ENCODE assay signal across 20 cellular contexts in genomic region chr16:2088759-2089358, GRCh38. TPM values are rescaled to one million over a fixed set of nuclear protein-coding genes. Genes with fewer than 3 reads are reported as not detected.
A peak's percentile ranks its signal among the peaks of the same experiment; 100 is the strongest.
DNase-seq lines count a peak whose midpoint lies in the region; ATAC-seq, FAIRE-seq and TF ChIP-seq lines count a peak whose summit lies in the region.
"Had no signal": no experiment of that assay in that cellular context is flagged by ENCODE, and none has a peak within 500 bp of the region (broad histone marks: within the 10 kb centered on the region; RNA-seq: fewer than 3 reads in every experiment).

No MANE protein-coding gene starts in this region.

- H3K9me3 Mint-ChIP-seq in activated CD4-positive, alpha-beta T cell treated with anti-CD3 and anti-CD28 coated beads, Interleukin-2, amount 10 ng/mL, durations not matched to agents 7 days and 5 days, result no peaks in the 10 kb centered on the region
- H3K9me3 Mint-ChIP-seq in activated CD4-positive, alpha-beta T cell treated with anti-CD3 and anti-CD28 coated beads for 36 hours (ENCODE audit: low read depth), result no peaks in the 10 kb centered on the region
- H3K9me3 Mint-ChIP-seq: endodermal cell; T-helper 2 cell treated with Interferon-gamma antibody and Interleukin-4, amounts not matched to agents 5 μg/mL and 100 μg/mL, for 36 hours had no signal

- H3K4me2 ChIP-seq in OCI-LY7 (ENCODE audit: low read length) (no peak overlapping the region), endothelial cell of umbilical vein (ENCODE audit: insufficient read depth, low read length) (no peak overlapping the region)

- CTCF ChIA-PET in activated CD4-positive, alpha-beta T cell treated with anti-CD3 and anti-CD28 coated beads, Interleukin-2, amount 10 ng/mL, durations not matched to agents 7 days and 5 days (lab: Charles Lee), result no interaction called here
- CTCF ChIA-PET in activated CD4-positive, alpha-beta T cell treated with anti-CD3 and anti-CD28 coated beads for 36 hours (lab: Charles Lee), result interaction anchor here (0.5 kb wide), 1 partner anchor 76 kb away, joined by 4 read pairs; no protein-coding TSS in a partner anchor
- CTCF ChIA-PET in OCI-LY7 (lab: Charles Lee; ENCODE audit: unreplicated experiment), result interaction anchor here (0.6 kb wide), 1 partner anchor 52 kb away, joined by 3 read pairs; no protein-coding TSS in a partner anchor
- CTCF ChIA-PET in endothelial cell of umbilical vein (lab: Charles Lee), result interaction anchor here (1.2 to 1.8 kb wide), 2 partner anchors 52 to 66 kb away, joined by 4 to 6 read pairs; no protein-coding TSS in a partner anchor

- H3K4me3 Mint-ChIP-seq in activated CD4-positive, alpha-beta T cell treated with anti-CD3 and anti-CD28 coated beads, Interleukin-2, amount 10 ng/mL, durations not matched to agents 7 days and 5 days, result no peak overlapping the region
- H3K4me3 Mint-ChIP-seq in activated CD4-positive, alpha-beta T cell treated with anti-CD3 and anti-CD28 coated beads for 36 hours, result no peak overlapping the region
- H3K4me3 Mint-ChIP-seq: endodermal cell; T-helper 2 cell treated with Interferon-gamma antibody and Interleukin-4, amounts not matched to agents 5 μg/mL and 100 μg/mL, for 36 hours had no signal

- intact Hi-C loops in activated CD4-positive, alpha-beta T cell treated with anti-CD3 and anti-CD28 coated beads for 36 hours (cut with DNase I, micrococcal nuclease), result no loop called here
- intact Hi-C loops in OCI-LY7 (cut with micrococcal nuclease; ENCODE audit: unreplicated experiment) (no loop called here), endothelial cell of umbilical vein (cut with micrococcal nuclease) (no loop called here), psoas muscle (cut with DNase I) (no loop called here), cardiac septum (cut with DNase I) (no loop called here)

- no peaks in the 10 kb centered on the region for H3K4me1 Mint-ChIP-seq in activated CD4-positive, alpha-beta T cell treated with anti-CD3 and anti-CD28 coated beads, Interleukin-2, amount 10 ng/mL, durations not matched to agents 7 days and 5 days
- H3K4me1 Mint-ChIP-seq in activated CD4-positive, alpha-beta T cell treated with anti-CD3 and anti-CD28 coated beads for 36 hours, result no peaks in the 10 kb centered on the region
- H3K4me1 Mint-ChIP-seq: endodermal cell had no signal

- H3K9me2 ChIP-seq in OCI-LY7 (ENCODE audit: insufficient read depth, low read length), result no peaks in the 10 kb centered on the region

- POLR2A ChIA-PET in activated CD4-positive, alpha-beta T cell treated with anti-CD3 and anti-CD28 coated beads, Interleukin-2, amount 10 ng/mL, durations not matched to agents 7 days and 5 days (lab: Charles Lee), result no interaction called here
- POLR2A ChIA-PET in activated CD4-positive, alpha-beta T cell treated with anti-CD3 and anti-CD28 coated beads for 36 hours (lab: Charles Lee), result no interaction called here
- POLR2A ChIA-PET in OCI-LY7 (lab: Charles Lee) (no interaction called here), endothelial cell of umbilical vein (lab: Charles Lee) (no interaction called here)

- no peak for FAIRE-seq in endothelial cell of umbilical vein (lab: Jason Lieb, UNC)

- H2AFZ ChIP-seq in OCI-LY7 (ENCODE audit: low read length) (no peak overlapping the region), endothelial cell of umbilical vein (ENCODE audit: low read depth, low read length) (no peak overlapping the region)

- no peak for ATAC-seq in activated CD4-positive, alpha-beta T cell treated with anti-CD3 and anti-CD28 coated beads for 36 hours
- ATAC-seq in psoas muscle, result no peak
- ATAC-seq in GM21390 (IDR thresholded peaks at IDR 0.05; ENCODE audit: unreplicated experiment), result no peak
- ATAC-seq: heart left ventricle, left lung had no signal

- no peaks in the 10 kb centered on the region for H3K27me3 Mint-ChIP-seq in activated CD4-positive, alpha-beta T cell treated with anti-CD3 and anti-CD28 coated beads, Interleukin-2, amount 10 ng/mL, durations not matched to agents 7 days and 5 days
- no peaks in the 10 kb centered on the region for H3K27me3 Mint-ChIP-seq in activated CD4-positive, alpha-beta T cell treated with anti-CD3 and anti-CD28 coated beads for 36 hours

- no peaks in the 10 kb centered on the region for H3K9me3 ChIP-seq in OCI-LY7 (ENCODE audit: low read length)
- H3K9me3 ChIP-seq in endothelial cell of umbilical vein (replicated peaks; ENCODE audit: control insufficient read depth, insufficient read depth, low read length), result no peaks in the 10 kb centered on the region
- H3K9me3 ChIP-seq in psoas muscle, result no peaks in the 10 kb centered on the region
- H3K9me3 ChIP-seq: heart left ventricle, left lung had no signal

- H4K20me1 ChIP-seq in OCI-LY7 (ENCODE audit: insufficient read depth, low read length) (no peaks in the 10 kb centered on the region), endothelial cell of umbilical vein (replicated peaks; ENCODE audit: control insufficient read depth, extremely low read depth, insufficient read depth, low read length) (no peaks in the 10 kb centered on the region)

- WGBS in psoas muscle, 3 donors, result 77 to 84% (median 80%) methylated on average over 20 of the region's 20 CpGs

- H3K79me2 ChIP-seq in OCI-LY7 (ENCODE audit: insufficient read depth, low read depth, low read length) (no peaks in the 10 kb centered on the region), endothelial cell of umbilical vein (ENCODE audit: control insufficient read depth, insufficient read depth, low read length) (no peaks in the 10 kb centered on the region)

- DNase-seq in activated CD4-positive, alpha-beta T cell treated with anti-CD3 and anti-CD28 coated beads, Interleukin-2, amount 10 ng/mL, durations not matched to agents 7 days and 5 days, result no peak
- no peak for DNase-seq in activated CD4-positive, alpha-beta T cell treated with anti-CD3 and anti-CD28 coated beads for 36 hours
- DNase-seq in OCI-LY7 (ENCODE audit: low spot score) (no peak), endothelial cell of umbilical vein (ENCODE audit: low read depth, low spot score) (no peak), psoas muscle (no peak), DMS53 treated with DMSO at 0.1 percent for 48 hours (lab: John Stamatoyannopoulos, UW; ENCODE audit: unreplicated experiment) (no peak), cardiac septum (ENCODE audit: low spot score) (no peak)
- DNase-seq: activated CD4-positive, alpha-beta T cell treated with anti-CD3 and anti-CD28 coated beads, Interleukin-2, amount 50 U/mL, for 48 hours; activated gamma-delta T cell; activated T-cell treated with anti-CD3 and anti-CD28 coated beads for 4 hours; endodermal cell; heart left ventricle; KG1; left lung; NCI-H1930; NCI-H524 had no signal

- peaks cover 44% of the 10 kb centered on the region; the same call in 1 of the 2 replicates for H3K36me3 ChIP-seq in OCI-LY7 (ENCODE audit: insufficient read depth, low read length)
- H3K36me3 ChIP-seq in endothelial cell of umbilical vein (ENCODE audit: control insufficient read depth in 2 of 2, extremely low read depth in 1 of 2, insufficient read depth in 2 of 2, low read length in 2 of 2), result peaks cover 0 to 32% of the 10 kb centered on the region in 2 experiments
- peaks cover 8 to 92% of the 10 kb centered on the region in 2 donors for H3K36me3 ChIP-seq in psoas muscle (ENCODE audit: insufficient read depth in 1 of 2, low read depth in 1 of 2)

- H3K9ac ChIP-seq in endothelial cell of umbilical vein (replicated peaks; ENCODE audit: extremely low read depth, insufficient read depth, low read length), result no peak overlapping the region

- H3K27ac ChIP-seq in OCI-LY7 (ENCODE audit: low read depth, low read length, poor library complexity, severe bottlenecking), result no peak overlapping the region
- H3K27ac ChIP-seq in endothelial cell of umbilical vein (ENCODE audit: insufficient read depth, low read depth, low read length), result no peak overlapping the region
- peak overlapping the region; percentile 87 for H3K27ac ChIP-seq in psoas muscle
- H3K27ac ChIP-seq: C4-2B, coronary artery, left lung had no signal

- H3K4me1 ChIP-seq in OCI-LY7 (ENCODE audit: insufficient read depth, low read length, poor library complexity, severe bottlenecking) (peaks cover 6% of the 10 kb centered on the region), endothelial cell of umbilical vein (ENCODE audit: control insufficient read depth, extremely low read depth, insufficient read depth, low read length) (peaks cover 5% of the 10 kb centered on the region), psoas muscle (peaks cover 14% of the 10 kb centered on the region)

- peak; percentile 18 for TF ChIP-seq POLR2A in endothelial cell of umbilical vein (IDR thresholded peaks at IDR 0.05; ENCODE audit: low read depth, low read length)

- dilution Hi-C loops in endothelial cell of umbilical vein (cut with MboI; ENCODE audit: extremely low pct_ligation_motif_present, low sequenced_read_pairs), result no loop called here

- peak overlapping the region; percentile 9 for H3K27ac Mint-ChIP-seq in activated CD4-positive, alpha-beta T cell treated with anti-CD3 and anti-CD28 coated beads, Interleukin-2, amount 10 ng/mL, durations not matched to agents 7 days and 5 days
- H3K27ac Mint-ChIP-seq in activated CD4-positive, alpha-beta T cell treated with anti-CD3 and anti-CD28 coated beads for 36 hours, result no peak overlapping the region
- H3K27ac Mint-ChIP-seq: T-helper 2 cell treated with Interferon-gamma antibody and Interleukin-4, amounts not matched to agents 5 μg/mL and 100 μg/mL, for 36 hours had no signal

- peaks cover 2% of the 10 kb centered on the region for H3K36me3 Mint-ChIP-seq in activated CD4-positive, alpha-beta T cell treated with anti-CD3 and anti-CD28 coated beads, Interleukin-2, amount 10 ng/mL, durations not matched to agents 7 days and 5 days (ENCODE audit: low read depth)
- H3K36me3 Mint-ChIP-seq in activated CD4-positive, alpha-beta T cell treated with anti-CD3 and anti-CD28 coated beads for 36 hours (ENCODE audit: low read depth), result peaks cover 3% of the 10 kb centered on the region

- BruUV-seq in OCI-LY7 (replicated peaks; lab: Mats Ljungman, UMichigan), result TSS peak; percentile 79
- BruUV-seq in endothelial cell of umbilical vein (replicated peaks; lab: Mats Ljungman, UMichigan), result TSS peak; percentile 17

- no peaks in the 10 kb centered on the region for H3K27me3 ChIP-seq in endothelial cell of umbilical vein (ENCODE audit: control insufficient read depth in 2 of 2, insufficient read depth in 2 of 2, low read length in 2 of 2)
- no peaks in the 10 kb centered on the region for H3K27me3 ChIP-seq in psoas muscle (ENCODE audit: insufficient read depth in 3 of 3, low read length in 2 of 3)
- H3K27me3 ChIP-seq: heart left ventricle, left lung had no signal

- TF ChIP-seq CTCF in OCI-LY7 (conservative IDR thresholded peaks at IDR 0.05; ENCODE audit: low read length) (no peak), endothelial cell of umbilical vein (IDR thresholded peaks at IDR 0.05; ENCODE audit: extremely low read depth in 1 of 2, insufficient read depth in 1 of 2, low read depth in 1 of 2, low read length in 2 of 2) (no peak), psoas muscle (IDR thresholded peaks at IDR 0.05) (no peak)

- no peaks in the 10 kb centered on the region for H3K9me1 ChIP-seq in endothelial cell of umbilical vein (replicated peaks; ENCODE audit: control insufficient read depth, extremely low read depth, insufficient read depth, low read length)

- H3K4me3 ChIP-seq in OCI-LY7 (ENCODE audit: low read depth, low read length, poor library complexity, severe bottlenecking) (no peak overlapping the region), endothelial cell of umbilical vein (replicated peaks in 1 of 3; ENCODE audit: insufficient read depth in 1 of 3, low read depth in 1 of 3, low read length in 3 of 3) (no peak overlapping the region), psoas muscle (no peak overlapping the region)
- H3K4me3 ChIP-seq: coronary artery, heart left ventricle, left lung had no signal

RNA-seq across cellular contexts. Expression of gene TSC2, which starts 41.1 kb away (rescaled TPM):
- 100 to 1,000 TPM; 112 to 115 TPM for total RNA-seq in activated CD4-positive, alpha-beta T cell treated with anti-CD3 and anti-CD28 coated beads, Interleukin-2, amount 10 ng/mL, durations not matched to agents 7 days and 5 days
- total RNA-seq in activated CD4-positive, alpha-beta T cell treated with anti-CD3 and anti-CD28 coated beads for 36 hours, result 10 to 100 TPM; 49.6 to 72.9 TPM
- total RNA-seq in OCI-LY7 (2014; rRNA removed; shearing (Covaris generic)), result 42.8 and 57.2 TPM in 2 replicates
- total RNA-seq in OCI-LY7 (2022), result 152 and 160 TPM in 2 replicates
- total RNA-seq in endothelial cell of umbilical vein, result 144 TPM in 2 replicates
- 87.9 and 116 TPM in 2 replicates for polyA plus RNA-seq in endothelial cell of umbilical vein
- polyA plus RNA-seq in endothelial cell of umbilical vein (2011; cell fraction: cytosol; rRNA removed), result 57.9 and 64.6 TPM in 2 replicates
- 290 and 403 TPM in 2 replicates for polyA plus RNA-seq in endothelial cell of umbilical vein (2011; cell fraction: nucleus; rRNA removed)
- 86.6 and 96.4 TPM in 2 replicates for polyA plus RNA-seq in endothelial cell of umbilical vein (2012)
- polyA minus RNA-seq in endothelial cell of umbilical vein, result 130 and 144 TPM in 2 replicates
- 50.8 TPM for polyA minus RNA-seq in endothelial cell of umbilical vein (2011; cell fraction: cytosol; rRNA and poly(A)+ RNA removed)
- polyA minus RNA-seq in endothelial cell of umbilical vein (2011; cell fraction: nucleus; rRNA and poly(A)+ RNA removed), result 109 and 176 TPM in 2 replicates
- 10 to 100 TPM; 60.8 to 89.9 (median 73.8) TPM for total RNA-seq in psoas muscle
- polyA plus RNA-seq in psoas muscle, result 10 to 100 TPM; 27.8 to 43.0 (median 29.7) TPM
- total RNA-seq in cardiac septum, result 73.3 TPM

RNA-seq across cellular contexts. Expression of gene NTHL1, which starts 41.2 kb away (rescaled TPM):
- total RNA-seq in activated CD4-positive, alpha-beta T cell treated with anti-CD3 and anti-CD28 coated beads, Interleukin-2, amount 10 ng/mL, durations not matched to agents 7 days and 5 days, result 10 to 100 TPM; 23.8 to 34.4 TPM
- 10 to 100 TPM; 22.6 to 26.1 TPM for total RNA-seq in activated CD4-positive, alpha-beta T cell treated with anti-CD3 and anti-CD28 coated beads for 36 hours
- total RNA-seq in OCI-LY7 (2014; rRNA removed; shearing (Covaris generic)), result 50.9 and 56.2 TPM in 2 replicates
- total RNA-seq in OCI-LY7 (2022) (44.6 and 51.5 TPM in 2 replicates), endothelial cell of umbilical vein (35.3 and 39.8 TPM in 2 replicates), psoas muscle (10 to 100 TPM in 1 of 4 donors, 1 to 10 TPM in 3; 3.1 to 11.9 (median 4.8) TPM), cardiac septum (10.4 TPM)
- polyA plus RNA-seq in endothelial cell of umbilical vein (65.8 and 77.9 TPM in 2 replicates), psoas muscle (10 to 100 TPM in 2 of 3 donors, 1 to 10 TPM in 1; 8.0 to 17.7 (median 16.8) TPM)
- polyA plus RNA-seq in endothelial cell of umbilical vein (2011; cell fraction: cytosol; rRNA removed), result 37.7 and 43.7 TPM in 2 replicates
- polyA plus RNA-seq in endothelial cell of umbilical vein (2011; cell fraction: nucleus; rRNA removed), result 25.9 and 27.0 TPM in 2 replicates
- 23.6 and 24.8 TPM in 2 replicates for polyA plus RNA-seq in endothelial cell of umbilical vein (2012)
- polyA minus RNA-seq in endothelial cell of umbilical vein, result 12.8 and 14.7 TPM in 2 replicates
- 38.5 TPM for polyA minus RNA-seq in endothelial cell of umbilical vein (2011; cell fraction: cytosol; rRNA and poly(A)+ RNA removed)
- polyA minus RNA-seq in endothelial cell of umbilical vein (2011; cell fraction: nucleus; rRNA and poly(A)+ RNA removed), result 3.6 and 5.4 TPM in 2 replicates

RNA-seq across cellular contexts. Expression of gene PKD1, which starts 46.8 kb away (rescaled TPM):
- total RNA-seq in activated CD4-positive, alpha-beta T cell treated with anti-CD3 and anti-CD28 coated beads, Interleukin-2, amount 10 ng/mL, durations not matched to agents 7 days and 5 days, result 10 to 100 TPM; 72.9 to 77.2 TPM
- total RNA-seq in activated CD4-positive, alpha-beta T cell treated with anti-CD3 and anti-CD28 coated beads for 36 hours, result 10 to 100 TPM; 64.3 to 71.2 TPM
- total RNA-seq in OCI-LY7 (2014; rRNA removed; shearing (Covaris generic)), result 76.5 and 87.4 TPM in 2 replicates
- total RNA-seq in OCI-LY7 (2022) (112 and 129 TPM in 2 replicates), endothelial cell of umbilical vein (92.1 and 102 TPM in 2 replicates), psoas muscle (100 to 1,000 TPM in 1 of 4 donors, 10 to 100 TPM in 3; 59.1 to 123 (median 86.0) TPM), cardiac septum (178 TPM)
- polyA plus RNA-seq in endothelial cell of umbilical vein (52.5 and 62.3 TPM in 2 replicates), psoas muscle (10 to 100 TPM; 33.9 to 93.3 (median 58.4) TPM)
- polyA plus RNA-seq in endothelial cell of umbilical vein (2011; cell fraction: cytosol; rRNA removed), result 20.5 and 29.6 TPM in 2 replicates
- 217 and 232 TPM in 2 replicates for polyA plus RNA-seq in endothelial cell of umbilical vein (2011; cell fraction: nucleus; rRNA removed)
- 29.5 and 54.6 TPM in 2 replicates for polyA plus RNA-seq in endothelial cell of umbilical vein (2012)
- 44.6 and 60.3 TPM in 2 replicates for polyA minus RNA-seq in endothelial cell of umbilical vein
- polyA minus RNA-seq in endothelial cell of umbilical vein (2011; cell fraction: cytosol; rRNA and poly(A)+ RNA removed), result 26.5 TPM
- 88.4 and 152 TPM in 2 replicates for polyA minus RNA-seq in endothelial cell of umbilical vein (2011; cell fraction: nucleus; rRNA and poly(A)+ RNA removed)

RNA-seq across cellular contexts. Expression of gene RAB26, which starts 59.6 kb away (rescaled TPM):
- total RNA-seq in activated CD4-positive, alpha-beta T cell treated with anti-CD3 and anti-CD28 coated beads, Interleukin-2, amount 10 ng/mL, durations not matched to agents 7 days and 5 days, result under 1 TPM; 0.20 to 0.42 TPM
- under 1 TPM in 1 of 2 experiments, not detected in 1; 0.21 TPM for total RNA-seq in activated CD4-positive, alpha-beta T cell treated with anti-CD3 and anti-CD28 coated beads for 36 hours
- total RNA-seq in OCI-LY7 (2014; rRNA removed; shearing (Covaris generic)), result 3.1 and 5.0 TPM in 2 replicates
- total RNA-seq in OCI-LY7 (2022) (7.9 and 9.5 TPM in 2 replicates), endothelial cell of umbilical vein (0.91 and 1.6 TPM in 2 replicates), psoas muscle (1 to 10 TPM in 1 of 4 donors, under 1 TPM in 3; 0.32 to 1.7 (median 0.83) TPM), cardiac septum (2.2 TPM)
- polyA plus RNA-seq in endothelial cell of umbilical vein (2.0 and 3.1 TPM in 2 replicates), psoas muscle (under 1 TPM; 0.17 to 0.31 (median 0.21) TPM)
- 1.1 and 1.8 TPM in 2 replicates for polyA plus RNA-seq in endothelial cell of umbilical vein (2011; cell fraction: cytosol; rRNA removed)
- polyA plus RNA-seq in endothelial cell of umbilical vein (2011; cell fraction: nucleus; rRNA removed), result 11.3 and 12.3 TPM in 2 replicates
- polyA plus RNA-seq in endothelial cell of umbilical vein (2012), result 0.82 and 1.3 TPM in 2 replicates
- polyA minus RNA-seq in endothelial cell of umbilical vein, result 1.3 and 1.8 TPM in 2 replicates
- 6.5 TPM for polyA minus RNA-seq in endothelial cell of umbilical vein (2011; cell fraction: cytosol; rRNA and poly(A)+ RNA removed)
- polyA minus RNA-seq in endothelial cell of umbilical vein (2011; cell fraction: nucleus; rRNA and poly(A)+ RNA removed), result 1.3 and 2.3 TPM in 2 replicates
